In genomic region chr3:141840737-141841544, GRCh38 we compare ENCODE assay signal across 12 cellular contexts. TPM values are rescaled to one million over a fixed set of nuclear protein-coding genes. Genes with fewer than 3 reads are reported as not detected.
DNase-seq lines count a peak whose midpoint lies in the region; ATAC-seq, FAIRE-seq and TF ChIP-seq lines count a peak whose summit lies in the region.
"Had no signal": no experiment of that assay in that cellular context is flagged by ENCODE, and none has a peak within 500 bp of the region (broad histone marks: within the 10 kb centered on the region; RNA-seq: fewer than 3 reads in every experiment).

No MANE protein-coding gene starts in this region.

- TF ChIP-seq RAD21 in K562 (CRISPR knock-in tag; conservative IDR thresholded peaks at IDR 0.05 in 1 of 2, IDR thresholded peaks at IDR 0.05 in 1 of 2) = no peak

- H2AFZ ChIP-seq in K562 (ENCODE audit: low read depth, low read length) = peak overlapping the region; percentile 3; the same call in 1 of the 2 replicates

- WGBS in K562 (ENCODE audit: insufficient coverage, low coverage, missing lambda C conversion rate) = 38% methylated on average over 6 of the region's 6 CpGs

- H3K9me1 ChIP-seq in K562 (ENCODE audit: control insufficient read depth, insufficient read depth, low read length) = no peaks in the 10 kb centered on the region

- H3K4me1 ChIP-seq in K562 (replicated peaks in 1 of 2; ENCODE audit: control insufficient read depth in 2 of 2, insufficient read depth in 2 of 2, low read length in 2 of 2) = peaks cover 3 to 13% of the 10 kb centered on the region in 2 experiments; a peak in 3 of 5 replicates
- H3K4me1 ChIP-seq: gastrocnemius medialis, SJCRH30 had no signal

- TF ChIP-seq CTCF in K562 (IDR thresholded peaks at IDR 0.05 in 2 of 3, conservative IDR thresholded peaks at IDR 0.05 in 1 of 3; ENCODE audit: insufficient read depth in 2 of 3, low read depth in 1 of 3, low read length in 3 of 3) = no peak

- H3K79me2 ChIP-seq in K562 (ENCODE audit: control insufficient read depth, insufficient read depth, low read length) = no peaks in the 10 kb centered on the region

- H3K27ac ChIP-seq in K562 (ENCODE audit: extremely low read depth, low read depth, low read length) = no peak overlapping the region
- H3K27ac ChIP-seq: cardiac muscle cell, SJCRH30 had no signal

- H3K9me3 ChIP-seq in K562 (replicated peaks; ENCODE audit: control insufficient read depth, insufficient read depth, low read depth, low read length) = no peaks in the 10 kb centered on the region
- H3K9me3 ChIP-seq: gastrocnemius medialis, SJCRH30 had no signal

- H3K36me3 ChIP-seq in K562 (ENCODE audit: control insufficient read depth, insufficient read depth, low read length) = no peaks in the 10 kb centered on the region
- H3K36me3 ChIP-seq: cardiac muscle cell, gastrocnemius medialis, SJCRH30 had no signal

- CTCF ChIA-PET in K562 (lab: Yijun Ruan, JAX; ENCODE audit: low intra/inter-chr PET ratio) = no interaction called here

- no TSS peak for BruUV-seq in K562 (replicated peaks; lab: Mats Ljungman, UMichigan)

- DNase-seq in EL (peak; percentile 8), HS-5 (ENCODE audit: low read depth) (peak; percentile 15), K562 (ENCODE audit: extremely low read depth in 1 of 4, low spot score in 3 of 4) (no peak), lung microvascular endothelial cell (ENCODE audit: low read depth in 2 of 2) (peak; percentile 73 to 76), ACHN (no peak), NCI-H1694 treated with DMSO at 0.1 percent for 48 hours (lab: John Stamatoyannopoulos, UW) (no peak)
- DNase-seq: gastrocnemius medialis, left ventricle myocardium superior, posterior cingulate gyrus, SJCRH30 had no signal

- POLR2A ChIA-PET in K562 (lab: Yijun Ruan, JAX) = interaction anchor here (0.6 to 0.8 kb wide), 4 partner anchors 9 to 66 kb away, joined by 3 read pairs; no protein-coding TSS in a partner anchor

- in situ Hi-C loops in K562 (cut with MboI) = no loop called here
- in situ Hi-C loops in ACHN (cut with HindIII; ENCODE audit: low pct_ligation_motif_present, low pct_unique_long_range_greater_than_20kb, low sequenced_read_pairs) = no loop called here

- no peak for TF ChIP-seq POLR2A in K562 (conservative IDR thresholded peaks at IDR 0.05)

- intact Hi-C loops in K562 (cut with micrococcal nuclease) = no loop called here

- no peaks in the 10 kb centered on the region for H3K27me3 ChIP-seq in K562 (ENCODE audit: control insufficient read depth in 2 of 2, insufficient read depth in 2 of 2, low read length in 2 of 2)
- H3K27me3 ChIP-seq: cardiac muscle cell, gastrocnemius medialis, SJCRH30 had no signal

- H3K9ac ChIP-seq in K562 (ENCODE audit: insufficient read depth in 1 of 2, low read depth in 2 of 2, low read length in 2 of 2) = no peak overlapping the region

- no peak for TF ChIP-seq EP300 in K562 (IDR thresholded peaks at IDR 0.05; ENCODE audit: low read length)

- no peak overlapping the region for H3K4me2 ChIP-seq in K562 (ENCODE audit: insufficient read depth, low read length)

- ATAC-seq in K562 (no peak), HG03457 (IDR thresholded peaks at IDR 0.05; ENCODE audit: unreplicated experiment) (no peak)
- ATAC-seq: left ventricle myocardium superior had no signal

- H3K4me3 ChIP-seq in K562 = no peak overlapping the region
- H3K4me3 ChIP-seq: cardiac muscle cell, gastrocnemius medialis, SJCRH30 had no signal

- FAIRE-seq in K562 (lab: Jason Lieb, UNC) = no peak

- H4K20me1 ChIP-seq in K562 (replicated peaks; ENCODE audit: control insufficient read depth, insufficient read depth, low read length) = no peaks in the 10 kb centered on the region

TF ChIP-seq in K562, 482 proteins besides CTCF, POLR2A, EP300 and RAD21:
- TF ChIP-seq ZNF316 (IDR thresholded peaks at IDR 0.05) (no peak), ZNF197 (CRISPR knock-in tag; IDR thresholded peaks at IDR 0.05; ENCODE audit: low read depth) (no peak), ETS2 (tag; IDR thresholded peaks at IDR 0.05; ENCODE audit: borderline replicate concordance, poor library complexity, severe bottlenecking) (no peak), TRIM28 (IDR thresholded peaks at IDR 0.05) (no peak), NFE2 (IDR thresholded peaks at IDR 0.05; ENCODE audit: low read depth) (no peak), ZNF639 (CRISPR knock-in tag; conservative IDR thresholded peaks at IDR 0.05 in 1 of 2, IDR thresholded peaks at IDR 0.05 in 1 of 2) (no peak), ZC3H8 (IDR thresholded peaks at IDR 0.05) (no peak), NR1H2 (CRISPR knock-in tag; IDR thresholded peaks at IDR 0.05) (no peak), HOMEZ (CRISPR knock-in tag; IDR thresholded peaks at IDR 0.05) (no peak), REST (CRISPR knock-in tag; IDR thresholded peaks at IDR 0.05; ENCODE audit: low read depth) (no peak), ZNF23 (CRISPR knock-in tag; IDR thresholded peaks at IDR 0.05) (no peak)
TF ChIP-seq in K562: peak in this region for 0.

RNA-seq across cellular contexts. Expression of gene ATP1B3, which starts 35.5 kb away (rescaled TPM):
- total RNA-seq in K562 (2011; cell fraction: chromatin; rRNA removed; ENCODE audit: low replicate concordance) = 155 and 386 TPM in 2 replicates
- 130 and 132 TPM in 2 replicates for total RNA-seq in K562 (2011; cell fraction: nucleolus; rRNA removed)
- total RNA-seq in K562 (2011; cell fraction: nucleoplasm; rRNA removed) = 338 and 395 TPM in 2 replicates
- total RNA-seq in K562 (2014; rRNA removed) (48.3 and 68.9 TPM in 2 replicates), K562 (2014; rRNA removed; fragmentation: Illumina TruSeq; extraction: Trizol) (181 and 192 TPM in 2 replicates), K562 (2015; rRNA removed; fragmentation: Illumina TruSeq; extraction: Trizol) (109 and 113 TPM in 2 replicates), K562 (2021) (201 and 202 TPM in 2 replicates), lung microvascular endothelial cell (74.8 and 75.2 TPM in 2 replicates)
- polyA plus RNA-seq in K562 (2011; rRNA removed) (166 and 168 TPM in 2 replicates), K562 (2014; fragmentation: Illumina TruSeq; extraction: Trizol) (153 and 179 TPM in 2 replicates), K562 (2014; fragmentation: Nextera tagmentation; extraction: Ambion mirVana) (10 to 100 TPM; 81.6 to 95.3 TPM), K562 (2014; rRNA removed) (107 and 123 TPM in 2 replicates)
- 60.8 and 184 TPM in 2 replicates for polyA plus RNA-seq in K562 (2011; cell fraction: cytosol; rRNA removed)
- polyA plus RNA-seq in K562 (2011; cell fraction: nucleus; rRNA removed) = 54.2 and 111 TPM in 2 replicates
- 169 and 188 TPM in 2 replicates for polyA plus RNA-seq in K562 (2012)
- polyA minus RNA-seq in K562 (2011; rRNA and poly(A)+ RNA removed) = 226 and 248 TPM in 2 replicates
- 62.8 and 80.9 TPM in 2 replicates for polyA minus RNA-seq in K562 (2011; cell fraction: cytosol; rRNA and poly(A)+ RNA removed)
- 22.8 and 33.3 TPM in 2 replicates for polyA minus RNA-seq in K562 (2011; cell fraction: nucleus; rRNA and poly(A)+ RNA removed)

Comparison
In these comparisons a context has a peak if more than half of its experiments do, and no peak if none do; other contexts are left out.
1. DNase-seq: peak in EL (single experiment), HS-5 (single experiment) and lung microvascular endothelial cell (2 of 2); none in K562 (0 of 4), ACHN (single experiment) and NCI-H1694 treated with DMSO at 0.1 percent for 48 hours (single experiment).